ENCODE assay signal across 11 cellular contexts in genomic region chr13:97431365-97431764, GRCh38. TPM values are rescaled to one million over a fixed set of nuclear protein-coding genes. Genes with fewer than 3 reads are reported as not detected.
DNase-seq lines count a peak whose midpoint lies in the region; ATAC-seq and TF ChIP-seq lines count a peak whose summit lies in the region.
"Had no signal": no experiment of that assay in that cellular context is flagged by ENCODE, and none has a peak within 500 bp of the region (broad histone marks: within the 10 kb centered on the region; RNA-seq: fewer than 3 reads in every experiment).

No MANE protein-coding gene starts in this region.

- no peaks in the 10 kb centered on the region for H3K9me3 ChIP-seq in CD8-positive, alpha-beta T cell (ENCODE audit: low read length)
- H3K9me3 ChIP-seq in H9 (ENCODE audit: control insufficient read depth, low read depth, low read length): no peaks in the 10 kb centered on the region
- no peaks in the 10 kb centered on the region for H3K9me3 ChIP-seq in neural cell (ENCODE audit: low read length)
- H3K9me3 ChIP-seq: lower lobe of right lung had no signal

- H2AFZ ChIP-seq in H9 (ENCODE audit: low read length): no peak overlapping the region
- H2AFZ ChIP-seq in neural cell (ENCODE audit: low read depth, low read length): no peak overlapping the region

- no peak for TF ChIP-seq CTCF in CD8-positive, alpha-beta T cell (IDR thresholded peaks at IDR 0.05)
- TF ChIP-seq CTCF in H9 (conservative IDR thresholded peaks at IDR 0.05) (no peak), neural cell (IDR thresholded peaks at IDR 0.05; ENCODE audit: poor library complexity, severe bottlenecking) (no peak)

- H3K9me3 Mint-ChIP-seq in CD8-positive, alpha-beta T cell: no peaks in the 10 kb centered on the region
- H3K9me3 Mint-ChIP-seq in H9: no peaks in the 10 kb centered on the region; a peak in 1 of 5 replicates
- H3K9me3 Mint-ChIP-seq in activated naive CD8-positive, alpha-beta T cell treated with anti-CD3 and anti-CD28 coated beads, Interleukin-2, amount 10 ng/mL, durations not matched to agents 7 days and 5 days: no peaks in the 10 kb centered on the region

- H3K36me3 Mint-ChIP-seq in CD8-positive, alpha-beta T cell: peaks cover 14% of the 10 kb centered on the region
- peaks cover 0 to 2% (median under 1%) of the 10 kb centered on the region in 3 experiments; a peak in 3 of 7 replicates for H3K36me3 Mint-ChIP-seq in H9 (ENCODE audit: insufficient read depth in 1 of 3, low read depth in 3 of 3)
- H3K36me3 Mint-ChIP-seq in activated naive CD8-positive, alpha-beta T cell treated with anti-CD3 and anti-CD28 coated beads, Interleukin-2, amount 10 ng/mL, durations not matched to agents 7 days and 5 days: peaks cover 2% of the 10 kb centered on the region

- no peak overlapping the region for H2BK15ac ChIP-seq in H9 (ENCODE audit: low read depth, low read length)

- H3K4me3 Mint-ChIP-seq in CD8-positive, alpha-beta T cell: peak overlapping the region; percentile 42
- peak overlapping the region; percentile 94 to 98 for H3K4me3 Mint-ChIP-seq in H9
- peak overlapping the region; percentile 98 for H3K4me3 Mint-ChIP-seq in activated naive CD8-positive, alpha-beta T cell treated with anti-CD3 and anti-CD28 coated beads, Interleukin-2, amount 10 ng/mL, durations not matched to agents 7 days and 5 days

- WGBS in H9 (ENCODE audit: extremely low coverage, insufficient read length, low lambda C conversion rate): no CpG with 5 or more reads among the region's 2 CpGs

- H3K4me1 Mint-ChIP-seq in CD8-positive, alpha-beta T cell (ENCODE audit: low read depth): peaks cover 23% of the 10 kb centered on the region
- H3K4me1 Mint-ChIP-seq in H9: peaks cover 28 to 30% of the 10 kb centered on the region in 2 experiments
- H3K4me1 Mint-ChIP-seq in activated naive CD8-positive, alpha-beta T cell treated with anti-CD3 and anti-CD28 coated beads, Interleukin-2, amount 10 ng/mL, durations not matched to agents 7 days and 5 days: peaks cover 16% of the 10 kb centered on the region

- no peak overlapping the region for H4K8ac ChIP-seq in H9 (replicated peaks; ENCODE audit: insufficient read length, low read depth, low read length)

- H3K79me2 ChIP-seq in H9 (ENCODE audit: insufficient read depth, low read length) (peaks cover 2% of the 10 kb centered on the region; the same call in 1 of the 2 replicates), neural cell (replicated peaks; ENCODE audit: insufficient read depth, low read length) (peaks cover 34% of the 10 kb centered on the region)

- no peak for TF ChIP-seq RAD21 in neural cell (conservative IDR thresholded peaks at IDR 0.05)

- no peak overlapping the region for H2BK12ac ChIP-seq in H9 (ENCODE audit: insufficient read length, low read depth, low read length)

- H3K27ac Mint-ChIP-seq in CD8-positive, alpha-beta T cell: peak overlapping the region; percentile 28
- H3K27ac Mint-ChIP-seq in H9: no peak overlapping the region
- H3K27ac Mint-ChIP-seq in activated naive CD8-positive, alpha-beta T cell treated with anti-CD3 and anti-CD28 coated beads, Interleukin-2, amount 10 ng/mL, durations not matched to agents 7 days and 5 days: no peak overlapping the region

- no peak for ATAC-seq in CD8-positive, alpha-beta T cell
- no peak for ATAC-seq in activated naive CD8-positive, alpha-beta T cell treated with anti-CD3 and anti-CD28 coated beads, Interleukin-2, amount 10 ng/mL, durations not matched to agents 7 days and 5 days (ENCODE audit: low read depth)
- ATAC-seq: lower lobe of right lung had no signal

- TF ChIP-seq EP300 in neural cell (conservative IDR thresholded peaks at IDR 0.05; ENCODE audit: poor library complexity, severe bottlenecking): no peak

- DNase-seq in CD8-positive, alpha-beta T cell: no peak
- DNase-seq in H9: no peak
- DNase-seq in activated naive CD8-positive, alpha-beta T cell treated with anti-CD3 and anti-CD28 coated beads, Interleukin-2, amount 10 ng/mL, durations not matched to agents 7 days and 5 days: no peak
- no peak for DNase-seq in AG08395 (ENCODE audit: low spot score)
- DNase-seq in AG08396 (ENCODE audit: low spot score): no peak
- no peak for DNase-seq in HK-2 (ENCODE audit: unreplicated experiment)
- DNase-seq: lower lobe of right lung, NCI-H1694 treated with DMSO at 0.1 percent for 48 hours, retina had no signal

- POLR2A ChIA-PET in CD8-positive, alpha-beta T cell (lab: Charles Lee): no interaction called here
- POLR2A ChIA-PET in activated naive CD8-positive, alpha-beta T cell treated with anti-CD3 and anti-CD28 coated beads, Interleukin-2, amount 10 ng/mL, durations not matched to agents 7 days and 5 days (lab: Charles Lee): no interaction called here

- no peak overlapping the region for H3K9ac ChIP-seq in H9 (ENCODE audit: extremely low read depth, insufficient read length, low read length)
- H3K9ac ChIP-seq in neural cell (ENCODE audit: low read length): peak overlapping the region; percentile 74

- H2AK5ac ChIP-seq in H9 (ENCODE audit: insufficient read length, low read length): no peak overlapping the region

- H3K4me3 ChIP-seq in CD8-positive, alpha-beta T cell (ENCODE audit: low read depth, low read length): no peak overlapping the region
- peak overlapping the region; percentile 78 for H3K4me3 ChIP-seq in neural cell (ENCODE audit: low read length)

- no peak overlapping the region for H3K56ac ChIP-seq in H9 (ENCODE audit: insufficient read length, low read depth, low read length)

- H4K5ac ChIP-seq in H9 (ENCODE audit: insufficient read length, low read depth, low read length): no peak overlapping the region

- H4K20me1 ChIP-seq in H9 (ENCODE audit: control insufficient read depth, insufficient read depth, insufficient read length) (no peaks in the 10 kb centered on the region), neural cell (ENCODE audit: insufficient read depth) (no peaks in the 10 kb centered on the region)

- no peak overlapping the region for H3T11ph ChIP-seq in H9 (ENCODE audit: low read length)

- H4K91ac ChIP-seq in H9 (ENCODE audit: insufficient read length, low read depth, low read length): no peak overlapping the region

- no peaks in the 10 kb centered on the region for H3K27me3 ChIP-seq in CD8-positive, alpha-beta T cell (ENCODE audit: insufficient read depth, low read length)
- H3K27me3 ChIP-seq in H9 (ENCODE audit: insufficient read depth, low read length) (no peaks in the 10 kb centered on the region), neural cell (ENCODE audit: insufficient read depth, low read depth, low read length) (no peaks in the 10 kb centered on the region)

- H3K36me3 ChIP-seq in CD8-positive, alpha-beta T cell (ENCODE audit: insufficient read depth, low read length): no peaks in the 10 kb centered on the region
- H3K36me3 ChIP-seq in neural cell (ENCODE audit: insufficient read depth, low read length): no peaks in the 10 kb centered on the region
- H3K36me3 ChIP-seq: lower lobe of right lung had no signal

- CTCF ChIA-PET in CD8-positive, alpha-beta T cell (lab: Charles Lee): interaction anchor here (1.9 to 2.1 kb wide), 2 partner anchors 8 to 322 kb away, joined by 5 to 7 read pairs; no protein-coding TSS in a partner anchor

- no peak overlapping the region for H3K14ac ChIP-seq in H9 (ENCODE audit: insufficient read depth, low read length)

- no peak overlapping the region for H3K4ac ChIP-seq in H9 (ENCODE audit: low read depth, low read length)

- H3K4me1 ChIP-seq in CD8-positive, alpha-beta T cell (ENCODE audit: insufficient read depth, low read length): peaks cover 12% of the 10 kb centered on the region
- peaks cover 6% of the 10 kb centered on the region for H3K4me1 ChIP-seq in H9 (ENCODE audit: insufficient read depth, low read length)

- H3K4me2 ChIP-seq in H9 (ENCODE audit: insufficient read depth, insufficient read length, low read length): peak overlapping the region; percentile 17
- peak overlapping the region; percentile 82 for H3K4me2 ChIP-seq in neural cell (ENCODE audit: low read length)

- H3K27me3 Mint-ChIP-seq in CD8-positive, alpha-beta T cell (ENCODE audit: low read depth): no peaks in the 10 kb centered on the region
- no peaks in the 10 kb centered on the region for H3K27me3 Mint-ChIP-seq in H9 (ENCODE audit: low read depth)
- peaks cover 8% of the 10 kb centered on the region for H3K27me3 Mint-ChIP-seq in activated naive CD8-positive, alpha-beta T cell treated with anti-CD3 and anti-CD28 coated beads, Interleukin-2, amount 10 ng/mL, durations not matched to agents 7 days and 5 days

- H3K9me2 ChIP-seq in neural cell (ENCODE audit: insufficient read depth, low read length): no peaks in the 10 kb centered on the region

- H3K27ac ChIP-seq in CD8-positive, alpha-beta T cell (ENCODE audit: low read depth, low read length): no peak overlapping the region
- H3K27ac ChIP-seq in H9 (ENCODE audit: insufficient read length, low read depth, low read length) (no peak overlapping the region), neural cell (ENCODE audit: low read length) (peak overlapping the region; percentile 89)
- H3K27ac ChIP-seq: epithelial cell of prostate had no signal

- intact Hi-C loops in CD8-positive, alpha-beta T cell (cut with DNase I, micrococcal nuclease): loop anchor here (2.0 to 10.0 kb wide), 6 partner anchors 213 to 1656 kb away; partner anchors contain the start of gene STK24 (in 1 of the 2)

- H2BK120ac ChIP-seq in H9 (ENCODE audit: low read depth, low read length, poor library complexity, severe bottlenecking): no peak overlapping the region

- H3K18ac ChIP-seq in H9 (ENCODE audit: insufficient read length, low read depth, low read length): no peak overlapping the region

- H3K23ac ChIP-seq in H9 (ENCODE audit: insufficient read length, low read depth, low read length): no peak overlapping the region

- no peaks in the 10 kb centered on the region for H3K79me1 ChIP-seq in H9 (ENCODE audit: insufficient read depth, low read depth, low read length, poor library complexity, severe bottlenecking)

- H2BK20ac ChIP-seq in H9 (ENCODE audit: low read depth, low read length, poor library complexity, severe bottlenecking): no peak overlapping the region

- peaks cover 10% of the 10 kb centered on the region for H3K23me2 ChIP-seq in H9 (ENCODE audit: insufficient read length, low read depth, low read length, poor library complexity, severe bottlenecking)

- no peak overlapping the region for H2BK5ac ChIP-seq in H9 (ENCODE audit: insufficient read length, low read length)

- no peaks in the 10 kb centered on the region for H3F3A ChIP-seq in neural cell (ENCODE audit: insufficient read depth, low read length, poor library complexity, severe bottlenecking)

TF ChIP-seq in neural cell, 6 proteins besides CTCF, POLR2A, EP300 and RAD21 (continues in another document):
- TF ChIP-seq POLR2AphosphoS5 (IDR thresholded peaks at IDR 0.05) (no peak), MXI1 (conservative IDR thresholded peaks at IDR 0.05; ENCODE audit: poor library complexity, severe bottlenecking) (no peak), EZH2 (IDR thresholded peaks at IDR 0.05; ENCODE audit: borderline replicate concordance, insufficient read depth, low read length, poor library complexity, severe bottlenecking) (no peak), TAF1 (IDR thresholded peaks at IDR 0.05; ENCODE audit: low read depth) (no peak)

RNA-seq across cellular contexts. Expression of gene RAP2A, which starts 2.6 kb away (rescaled TPM):
- total RNA-seq in CD8-positive, alpha-beta T cell: 10 to 100 TPM in 1 of 2 experiments, 1 to 10 TPM in 1; 9.8 to 12.0 TPM
- 31.7 and 32.1 TPM in 2 replicates for total RNA-seq in H9 (2021)
- total RNA-seq in activated naive CD8-positive, alpha-beta T cell treated with anti-CD3 and anti-CD28 coated beads, Interleukin-2, amount 10 ng/mL, durations not matched to agents 7 days and 5 days: 10 to 100 TPM; 26.4 to 29.5 TPM
- polyA plus RNA-seq in neural cell: 54.8 and 55.3 TPM in 2 replicates
- 95.4 and 105 TPM in 2 replicates for polyA minus RNA-seq in neural cell

Comparison
In these comparisons a context has a peak if more than half of its experiments do, and no peak if none do; other contexts are left out.
1. H3K4me3 Mint-ChIP-seq: peak in every context shown above with its lines; median percentile 98 in activated naive CD8-positive, alpha-beta T cell treated with anti-CD3 and anti-CD28 coated beads, Interleukin-2, amount 10 ng/mL, durations not matched to agents 7 days and 5 days; 96 in H9; 42 in CD8-positive, alpha-beta T cell.